1 cellular context compared by ENCODE assay signal in the genomic region with DNA sequence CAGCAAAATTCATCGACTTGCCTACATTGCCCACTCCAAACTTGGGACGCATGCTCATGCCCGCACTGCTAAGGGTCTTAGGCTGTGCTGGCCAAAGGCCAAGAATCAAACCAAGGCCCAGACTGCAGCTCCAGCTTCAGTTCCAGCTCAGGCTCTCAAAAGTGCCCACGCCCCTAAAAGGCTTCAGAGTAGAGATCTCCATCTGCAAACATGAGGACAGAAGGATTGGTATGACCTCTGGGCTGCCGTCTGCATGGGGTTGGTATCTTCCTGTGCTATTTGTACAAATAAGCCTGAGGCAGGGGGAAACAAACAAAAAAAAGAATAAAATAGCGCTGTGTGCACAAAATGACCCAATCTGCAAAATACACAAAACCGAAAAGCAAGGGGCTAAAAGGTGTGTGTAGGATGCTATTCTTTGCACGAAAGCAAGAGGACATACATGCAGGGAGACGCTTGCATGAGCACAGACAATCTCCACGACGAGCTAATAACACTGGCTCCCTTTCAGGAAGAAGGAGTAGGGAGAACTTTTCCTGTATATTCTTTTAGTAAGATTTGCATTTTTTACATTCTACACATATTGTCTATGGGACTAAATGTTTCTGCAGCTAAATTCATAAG.
A peak's percentile ranks its signal among the peaks of the same experiment; 100 is the strongest.
TF ChIP-seq lines count a peak whose summit lies in the region.

No MANE protein-coding gene starts in this region.

TF ChIP-seq in HepG2, 621 proteins besides CTCF, POLR2A, EP300 and RAD21 (continued from another document):
- TF ChIP-seq, protein P1, sequence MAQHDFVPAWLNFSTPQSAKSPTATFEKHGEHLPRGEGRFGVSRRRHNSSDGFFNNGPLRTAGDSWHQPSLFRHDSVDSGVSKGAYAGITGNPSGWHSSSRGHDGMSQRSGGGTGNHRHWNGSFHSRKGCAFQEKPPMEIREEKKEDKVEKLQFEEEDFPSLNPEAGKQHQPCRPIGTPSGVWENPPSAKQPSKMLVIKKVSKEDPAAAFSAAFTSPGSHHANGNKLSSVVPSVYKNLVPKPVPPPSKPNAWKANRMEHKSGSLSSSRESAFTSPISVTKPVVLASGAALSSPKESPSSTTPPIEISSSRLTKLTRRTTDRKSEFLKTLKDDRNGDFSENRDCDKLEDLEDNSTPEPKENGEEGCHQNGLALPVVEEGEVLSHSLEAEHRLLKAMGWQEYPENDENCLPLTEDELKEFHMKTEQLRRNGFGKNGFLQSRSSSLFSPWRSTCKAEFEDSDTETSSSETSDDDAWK (CRISPR knock-in tag; IDR thresholded peaks at IDR 0.05), result no peak
- no peak for TF ChIP-seq ZNF264 (CRISPR knock-in tag; IDR thresholded peaks at IDR 0.05)
- TF ChIP-seq, protein P2, sequence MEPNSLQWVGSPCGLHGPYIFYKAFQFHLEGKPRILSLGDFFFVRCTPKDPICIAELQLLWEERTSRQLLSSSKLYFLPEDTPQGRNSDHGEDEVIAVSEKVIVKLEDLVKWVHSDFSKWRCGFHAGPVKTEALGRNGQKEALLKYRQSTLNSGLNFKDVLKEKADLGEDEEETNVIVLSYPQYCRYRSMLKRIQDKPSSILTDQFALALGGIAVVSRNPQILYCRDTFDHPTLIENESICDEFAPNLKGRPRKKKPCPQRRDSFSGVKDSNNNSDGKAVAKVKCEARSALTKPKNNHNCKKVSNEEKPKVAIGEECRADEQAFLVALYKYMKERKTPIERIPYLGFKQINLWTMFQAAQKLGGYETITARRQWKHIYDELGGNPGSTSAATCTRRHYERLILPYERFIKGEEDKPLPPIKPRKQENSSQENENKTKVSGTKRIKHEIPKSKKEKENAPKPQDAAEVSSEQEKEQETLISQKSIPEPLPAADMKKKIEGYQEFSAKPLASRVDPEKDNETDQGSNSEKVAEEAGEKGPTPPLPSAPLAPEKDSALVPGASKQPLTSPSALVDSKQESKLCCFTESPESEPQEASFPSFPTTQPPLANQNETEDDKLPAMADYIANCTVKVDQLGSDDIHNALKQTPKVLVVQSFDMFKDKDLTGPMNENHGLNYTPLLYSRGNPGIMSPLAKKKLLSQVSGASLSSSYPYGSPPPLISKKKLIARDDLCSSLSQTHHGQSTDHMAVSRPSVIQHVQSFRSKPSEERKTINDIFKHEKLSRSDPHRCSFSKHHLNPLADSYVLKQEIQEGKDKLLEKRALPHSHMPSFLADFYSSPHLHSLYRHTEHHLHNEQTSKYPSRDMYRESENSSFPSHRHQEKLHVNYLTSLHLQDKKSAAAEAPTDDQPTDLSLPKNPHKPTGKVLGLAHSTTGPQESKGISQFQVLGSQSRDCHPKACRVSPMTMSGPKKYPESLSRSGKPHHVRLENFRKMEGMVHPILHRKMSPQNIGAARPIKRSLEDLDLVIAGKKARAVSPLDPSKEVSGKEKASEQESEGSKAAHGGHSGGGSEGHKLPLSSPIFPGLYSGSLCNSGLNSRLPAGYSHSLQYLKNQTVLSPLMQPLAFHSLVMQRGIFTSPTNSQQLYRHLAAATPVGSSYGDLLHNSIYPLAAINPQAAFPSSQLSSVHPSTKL (CRISPR knock-in tag; IDR thresholded peaks at IDR 0.05), result peak; percentile 41; the same call in 1 of the 2 replicates
- TF ChIP-seq CHD4 (IDR thresholded peaks at IDR 0.05; ENCODE audit: borderline replicate concordance, low read length), result no peak
- TF ChIP-seq MAFK (conservative IDR thresholded peaks at IDR 0.05 in 1 of 2, IDR thresholded peaks at IDR 0.05 in 1 of 2; ENCODE audit: low read length in 2 of 2), result peak in 1 of 2 experiments; percentile 20; a peak in 2 of 4 replicates
- no peak for TF ChIP-seq BRD4 (CRISPR knock-in tag; IDR thresholded peaks at IDR 0.05)
- no peak for TF ChIP-seq MXI1 (IDR thresholded peaks at IDR 0.05; ENCODE audit: borderline replicate concordance, low read depth, low read length)
- TF ChIP-seq, protein P3, sequence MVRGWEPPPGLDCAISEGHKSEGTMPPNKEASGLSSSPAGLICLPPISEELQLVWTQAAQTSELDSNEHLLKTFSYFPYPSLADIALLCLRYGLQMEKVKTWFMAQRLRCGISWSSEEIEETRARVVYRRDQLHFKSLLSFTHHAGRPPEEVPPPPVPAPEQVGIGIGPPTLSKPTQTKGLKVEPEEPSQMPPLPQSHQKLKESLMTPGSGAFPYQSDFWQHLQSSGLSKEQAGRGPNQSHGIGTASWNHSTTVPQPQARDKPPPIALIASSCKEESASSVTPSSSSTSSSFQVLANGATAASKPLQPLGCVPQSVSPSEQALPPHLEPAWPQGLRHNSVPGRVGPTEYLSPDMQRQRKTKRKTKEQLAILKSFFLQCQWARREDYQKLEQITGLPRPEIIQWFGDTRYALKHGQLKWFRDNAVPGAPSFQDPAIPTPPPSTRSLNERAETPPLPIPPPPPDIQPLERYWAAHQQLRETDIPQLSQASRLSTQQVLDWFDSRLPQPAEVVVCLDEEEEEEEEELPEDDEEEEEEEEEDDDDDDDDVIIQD (CRISPR knock-in tag; IDR thresholded peaks at IDR 0.05; ENCODE audit: low read depth), result no peak
- TF ChIP-seq, protein P4, sequence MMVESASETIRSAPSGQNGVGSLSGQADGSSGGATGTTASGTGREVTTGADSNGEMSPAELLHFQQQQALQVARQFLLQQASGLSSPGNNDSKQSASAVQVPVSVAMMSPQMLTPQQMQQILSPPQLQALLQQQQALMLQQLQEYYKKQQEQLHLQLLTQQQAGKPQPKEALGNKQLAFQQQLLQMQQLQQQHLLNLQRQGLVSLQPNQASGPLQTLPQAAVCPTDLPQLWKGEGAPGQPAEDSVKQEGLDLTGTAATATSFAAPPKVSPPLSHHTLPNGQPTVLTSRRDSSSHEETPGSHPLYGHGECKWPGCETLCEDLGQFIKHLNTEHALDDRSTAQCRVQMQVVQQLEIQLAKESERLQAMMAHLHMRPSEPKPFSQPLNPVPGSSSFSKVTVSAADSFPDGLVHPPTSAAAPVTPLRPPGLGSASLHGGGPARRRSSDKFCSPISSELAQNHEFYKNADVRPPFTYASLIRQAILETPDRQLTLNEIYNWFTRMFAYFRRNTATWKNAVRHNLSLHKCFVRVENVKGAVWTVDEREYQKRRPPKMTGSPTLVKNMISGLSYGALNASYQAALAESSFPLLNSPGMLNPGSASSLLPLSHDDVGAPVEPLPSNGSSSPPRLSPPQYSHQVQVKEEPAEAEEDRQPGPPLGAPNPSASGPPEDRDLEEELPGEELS (CRISPR knock-in tag; IDR thresholded peaks at IDR 0.05), result peak; percentile 80
- TF ChIP-seq ZNF501 (CRISPR knock-in tag; IDR thresholded peaks at IDR 0.05), result peak; percentile 34; the same call in 1 of the 2 replicates
- TF ChIP-seq ZMAT3 (CRISPR knock-in tag; conservative IDR thresholded peaks at IDR 0.05), result peak; percentile 68; the same call in 1 of the 2 replicates
- no peak for TF ChIP-seq ZFY (CRISPR knock-in tag; IDR thresholded peaks at IDR 0.05)
- TF ChIP-seq, protein P5, sequence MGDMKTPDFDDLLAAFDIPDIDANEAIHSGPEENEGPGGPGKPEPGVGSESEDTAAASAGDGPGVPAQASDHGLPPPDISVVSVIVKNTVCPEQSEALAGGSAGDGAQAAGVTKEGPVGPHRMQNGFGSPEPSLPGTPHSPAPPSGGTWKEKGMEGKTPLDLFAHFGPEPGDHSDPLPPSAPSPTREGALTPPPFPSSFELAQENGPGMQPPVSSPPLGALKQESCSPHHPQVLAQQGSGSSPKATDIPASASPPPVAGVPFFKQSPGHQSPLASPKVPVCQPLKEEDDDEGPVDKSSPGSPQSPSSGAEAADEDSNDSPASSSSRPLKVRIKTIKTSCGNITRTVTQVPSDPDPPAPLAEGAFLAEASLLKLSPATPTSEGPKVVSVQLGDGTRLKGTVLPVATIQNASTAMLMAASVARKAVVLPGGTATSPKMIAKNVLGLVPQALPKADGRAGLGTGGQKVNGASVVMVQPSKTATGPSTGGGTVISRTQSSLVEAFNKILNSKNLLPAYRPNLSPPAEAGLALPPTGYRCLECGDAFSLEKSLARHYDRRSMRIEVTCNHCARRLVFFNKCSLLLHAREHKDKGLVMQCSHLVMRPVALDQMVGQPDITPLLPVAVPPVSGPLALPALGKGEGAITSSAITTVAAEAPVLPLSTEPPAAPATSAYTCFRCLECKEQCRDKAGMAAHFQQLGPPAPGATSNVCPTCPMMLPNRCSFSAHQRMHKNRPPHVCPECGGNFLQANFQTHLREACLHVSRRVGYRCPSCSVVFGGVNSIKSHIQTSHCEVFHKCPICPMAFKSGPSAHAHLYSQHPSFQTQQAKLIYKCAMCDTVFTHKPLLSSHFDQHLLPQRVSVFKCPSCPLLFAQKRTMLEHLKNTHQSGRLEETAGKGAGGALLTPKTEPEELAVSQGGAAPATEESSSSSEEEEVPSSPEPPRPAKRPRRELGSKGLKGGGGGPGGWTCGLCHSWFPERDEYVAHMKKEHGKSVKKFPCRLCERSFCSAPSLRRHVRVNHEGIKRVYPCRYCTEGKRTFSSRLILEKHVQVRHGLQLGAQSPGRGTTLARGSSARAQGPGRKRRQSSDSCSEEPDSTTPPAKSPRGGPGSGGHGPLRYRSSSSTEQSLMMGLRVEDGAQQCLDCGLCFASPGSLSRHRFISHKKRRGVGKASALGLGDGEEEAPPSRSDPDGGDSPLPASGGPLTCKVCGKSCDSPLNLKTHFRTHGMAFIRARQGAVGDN (CRISPR knock-in tag; IDR thresholded peaks at IDR 0.05), result peak; percentile 52
- TF ChIP-seq SMARCC2 (IDR thresholded peaks at IDR 0.05), result no peak
- TF ChIP-seq MAFF (IDR thresholded peaks at IDR 0.05; ENCODE audit: low read depth, low read length), result 0 out of 2 replicates have a peak, but pooled peaks have one; percentile 26
TF ChIP-seq in HepG2: peak in this region for 42.
